10 cellular contexts compared by ENCODE assay signal in the genomic region with DNA sequence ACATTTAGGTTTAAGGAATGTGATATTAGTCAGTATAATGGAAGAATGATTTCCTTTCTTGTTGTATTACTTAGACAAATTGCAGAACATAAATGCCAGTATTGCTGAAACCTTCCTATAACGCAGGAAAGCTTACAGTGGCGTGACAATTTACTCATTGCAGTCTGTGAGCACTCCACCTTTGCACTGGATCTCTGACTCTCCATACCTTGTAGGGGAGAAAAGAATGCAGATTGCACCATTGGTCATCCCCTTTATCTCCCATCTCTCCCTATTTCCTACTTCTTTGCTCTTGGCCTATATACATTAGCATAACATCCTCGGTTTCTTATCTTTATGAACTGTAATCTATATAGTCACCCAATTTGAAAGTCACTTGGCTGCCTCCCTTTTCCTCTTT. TPM values are rescaled to one million over a fixed set of nuclear protein-coding genes. Genes with fewer than 3 reads are reported as not detected.
"Had no signal": no experiment of that assay in that cellular context is flagged by ENCODE, and none has a peak within 500 bp of the region (broad histone marks: within the 10 kb centered on the region; RNA-seq: fewer than 3 reads in every experiment).

No MANE protein-coding gene starts in this region.

- H2AFZ ChIP-seq: GM23248, GM23338 had no signal

- ATAC-seq: GM23338, HCT116 had no signal

- H3K27ac Mint-ChIP-seq: GM23338, H9, HFFc6 had no signal

- H3K36me3 ChIP-seq: HAP-1 had no signal

- H3K4me2 ChIP-seq: GM23338 had no signal

- H3K27ac ChIP-seq: GM23248 had no signal

- H3K4me1 Mint-ChIP-seq: GM23338, H9 had no signal

- H3K4me3 ChIP-seq: GM23248, GM23338, HAP-1 had no signal

- DNase-seq: GM23248, GOT3, H7, H9, HCEC 1CT, HFFc6 had no signal

- H3K9me3 ChIP-seq: HAP-1 had no signal

- H3K4me3 Mint-ChIP-seq: GM23338, H9, HFFc6 had no signal

- H3K9me3 Mint-ChIP-seq: GM23338, H9, HFFc6 had no signal

- H3K9ac ChIP-seq: GM23248 had no signal

- H3K4me1 ChIP-seq: HAP-1 had no signal

RNA-seq across cellular contexts. Expression of gene HYAL4, which starts 28.1 kb away (rescaled TPM):
- total RNA-seq: GM23248, GM23338, H1, H7, H9, HFFc6 had no signal
- polyA plus RNA-seq: GM23248, GM23338, H1 had no signal
